Comparison of ENCODE assay signal across 8 cellular contexts in genomic region chr17:35577826-35578194, GRCh38. TPM values are rescaled to one million over a fixed set of nuclear protein-coding genes. Genes with fewer than 3 reads are reported as not detected.
DNase-seq lines count a peak whose midpoint lies in the region; ATAC-seq and TF ChIP-seq lines count a peak whose summit lies in the region.

No MANE protein-coding gene starts in this region.

- WGBS in thyroid gland, 2 donors: 1 to 4% methylated on average over 8 of the region's 8 CpGs

- H3K9ac ChIP-seq in KMS-11: peak overlapping the region; percentile 76

- ATAC-seq in left lobe of liver (peak; percentile 36), HG03135 (IDR thresholded peaks at IDR 0.05; ENCODE audit: unreplicated experiment) (no peak)

- H3K27me3 Mint-ChIP-seq in CD14-positive monocyte (ENCODE audit: low read depth in 3 of 3) (peaks cover 3 to 4% (median 4%) of the 10 kb centered on the region in 3 donors), brain (peaks cover 18% of the 10 kb centered on the region)

- peak overlapping the region; percentile 87 for H2AFZ ChIP-seq in KMS-11 (ENCODE audit: low read depth)

- no peak for TF ChIP-seq CTCF in CD14-positive monocyte (IDR thresholded peaks at IDR 0.05)
- TF ChIP-seq CTCF in KMS-11 (conservative IDR thresholded peaks at IDR 0.05; ENCODE audit: low read depth, low read length): no peak
- TF ChIP-seq CTCF in brain (conservative IDR thresholded peaks at IDR 0.05): no peak
- no peak for TF ChIP-seq CTCF in thyroid gland (IDR thresholded peaks at IDR 0.05)

- H3K4me1 ChIP-seq in KMS-11 (ENCODE audit: low read depth, poor library complexity, severe bottlenecking): peaks cover 13% of the 10 kb centered on the region
- H3K4me1 ChIP-seq in thyroid gland: peaks cover 10 to 17% of the 10 kb centered on the region in 2 donors

- H3K27ac ChIP-seq in KMS-11: peak overlapping the region; percentile 73
- peak overlapping the region; percentile 79 to 89 (median 86) for H3K27ac ChIP-seq in thyroid gland

- DNase-seq in CD14-positive monocyte (ENCODE audit: low spot score): no peak
- no peak for DNase-seq in left lobe of liver (ENCODE audit: low spot score)
- peak; percentile 13 to 21 for DNase-seq in thyroid gland
- no peak for DNase-seq in NCI-H128 (lab: John Stamatoyannopoulos, UW; ENCODE audit: unreplicated experiment)
- no peak for DNase-seq in MV-4-11 (lab: John Stamatoyannopoulos, UW)

- no peaks in the 10 kb centered on the region for H3K27me3 ChIP-seq in KMS-11 (ENCODE audit: insufficient read depth, low read depth)
- H3K27me3 ChIP-seq in thyroid gland: no peaks in the 10 kb centered on the region

- TF ChIP-seq POLR2A in thyroid gland (IDR thresholded peaks at IDR 0.05): no peak

- peaks cover 19 to 20% of the 10 kb centered on the region in 2 donors for H3K36me3 Mint-ChIP-seq in CD14-positive monocyte
- H3K36me3 Mint-ChIP-seq in brain: peaks cover 5% of the 10 kb centered on the region

- H3K9me3 Mint-ChIP-seq in CD14-positive monocyte (peaks cover 0 to 4% (median 0%) of the 10 kb centered on the region in 7 donors), brain (no peaks in the 10 kb centered on the region)

- H3K4me3 ChIP-seq in KMS-11 (IDR thresholded peaks at IDR 0.05; ENCODE audit: insufficient read depth, low read depth, low read length) (peak overlapping the region; percentile 65), thyroid gland (replicated peaks in 1 of 3) (peak overlapping the region; percentile 68 to 79 (median 77))

- H3K4me1 Mint-ChIP-seq in CD14-positive monocyte: peaks cover 18% of the 10 kb centered on the region
- H3K4me1 Mint-ChIP-seq in brain: peaks cover 44% of the 10 kb centered on the region

- no peaks in the 10 kb centered on the region for H3K79me2 ChIP-seq in KMS-11 (ENCODE audit: insufficient read depth, low read depth)

- H3K9me3 ChIP-seq in thyroid gland: no peaks in the 10 kb centered on the region

- H3K4me2 ChIP-seq in KMS-11: peak overlapping the region; percentile 85

- intact Hi-C loops in CD14-positive monocyte (cut with micrococcal nuclease) (no loop called here), thyroid gland (cut with DNase I) (no loop called here)

- no peaks in the 10 kb centered on the region for H3K36me3 ChIP-seq in KMS-11 (ENCODE audit: insufficient read depth)
- peaks cover 4 to 16% of the 10 kb centered on the region in 2 donors for H3K36me3 ChIP-seq in thyroid gland

- no peaks in the 10 kb centered on the region for H4K20me1 ChIP-seq in KMS-11 (ENCODE audit: insufficient read depth)

- peak overlapping the region; percentile 96 to 97 for H3K4me3 Mint-ChIP-seq in CD14-positive monocyte
- peak overlapping the region; percentile 94 to 100 (median 96) for H3K4me3 Mint-ChIP-seq in brain

- H3K27ac Mint-ChIP-seq in CD14-positive monocyte (peak overlapping the region; percentile 88 to 95 (median 91)), brain (peak overlapping the region; percentile 98 to 100 (median 100))

RNA-seq across cellular contexts. Expression of gene PEX12, which starts 0.6 kb away (rescaled TPM):
- polyA plus RNA-seq in CD14-positive monocyte (under 1 TPM; 0.08 to 0.72 TPM), brain (ENCODE audit: insufficient read depth, low read depth, low replicate concordance) (6.3 TPM)
- total RNA-seq in left lobe of liver (5.3 TPM), thyroid gland (10 to 100 TPM in 2 of 4 donors, 1 to 10 TPM in 2; 6.1 to 12.0 (median 9.8) TPM)

RNA-seq across cellular contexts. Expression of gene AP2B1, which starts 9.3 kb away (rescaled TPM):
- polyA plus RNA-seq in CD14-positive monocyte: 10 to 100 TPM; 29.4 to 44.2 TPM
- polyA plus RNA-seq in brain (ENCODE audit: insufficient read depth, low read depth, low replicate concordance): 261 TPM
- total RNA-seq in left lobe of liver: 39.6 TPM
- 100 to 1,000 TPM; 105 to 162 (median 122) TPM for total RNA-seq in thyroid gland

RNA-seq across cellular contexts. Expression of gene SLFN14, which starts 17.2 kb away (rescaled TPM):
- polyA plus RNA-seq in CD14-positive monocyte: under 1 TPM; 0.11 to 0.12 TPM
- not detected for polyA plus RNA-seq in brain (ENCODE audit: insufficient read depth, low read depth, low replicate concordance)
- total RNA-seq in left lobe of liver: 0.05 TPM
- total RNA-seq in thyroid gland: under 1 TPM in 1 of 4 donors, not detected in 3; 0.29 TPM

RNA-seq across cellular contexts. Expression of gene SLFN12L, which starts 40.3 kb away (rescaled TPM):
- polyA plus RNA-seq in CD14-positive monocyte: under 1 TPM; 0.14 to 0.25 TPM
- polyA plus RNA-seq in brain (ENCODE audit: insufficient read depth, low read depth, low replicate concordance): not detected
- total RNA-seq in left lobe of liver: 0.30 TPM
- 1 to 10 TPM; 1.2 to 3.5 (median 1.6) TPM for total RNA-seq in thyroid gland

Comparison
In these comparisons a context has a peak if more than half of its experiments do, and no peak if none do; other contexts are left out.
1. DNase-seq: peak in thyroid gland (2 of 2); none in CD14-positive monocyte (single experiment), left lobe of liver (single experiment), NCI-H128 (single experiment) and MV-4-11 (single experiment).